Comparison of ENCODE assay signal across 22 cellular contexts in the genomic region with DNA sequence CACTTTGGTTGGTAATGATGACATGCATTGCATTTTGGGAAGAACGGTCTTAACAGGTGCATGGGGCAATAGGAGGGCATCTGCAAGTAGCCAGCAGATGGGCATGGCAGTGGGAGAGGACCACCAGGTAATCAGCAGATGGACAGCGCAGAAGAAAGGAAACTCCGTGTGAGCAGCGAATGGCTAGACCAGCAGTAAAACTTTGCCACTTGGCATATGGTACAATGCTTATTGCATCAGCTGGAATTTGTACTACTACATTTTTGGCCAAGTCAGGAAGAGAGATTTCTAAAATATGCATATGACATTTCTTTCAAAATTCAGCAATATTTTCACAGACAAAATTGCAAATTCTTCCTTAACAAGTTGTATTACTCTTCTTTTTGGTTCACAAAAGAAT.
"Had no signal": no experiment of that assay in that cellular context is flagged by ENCODE, and none has a peak within 500 bp of the region (broad histone marks: within the 10 kb centered on the region; RNA-seq: fewer than 3 reads in every experiment).

No MANE protein-coding gene starts in this region.

- H3K9me3 ChIP-seq: gastroesophageal sphincter, left ventricle myocardium inferior, pancreas, spleen, tibial artery, upper lobe of left lung, uterus had no signal

- ATAC-seq: gastroesophageal sphincter; natural killer cell treated with Interleukin-12 subunit alpha and Interleukin-12 subunit beta and Interleukin-15 and Interleukin-18, amount 100 ng/mL, for 72 hours; pancreas; sciatic nerve; stimulated activated memory B cell treated with anti-CD40 and anti-IgM and Interleukin-4, amounts not matched to agents 10 μg/mL and 1 μg/mL and 100 μg/mL, for 72 hours had no signal

- H3K4me3 ChIP-seq: gastroesophageal sphincter, left ventricle myocardium inferior, lung, pancreas, spleen, tibial artery, upper lobe of left lung, uterus had no signal

- H3K27me3 ChIP-seq: gastroesophageal sphincter, pancreas, spleen, tibial artery, upper lobe of left lung, uterus had no signal

- H3K4me1 ChIP-seq: gastroesophageal sphincter, left ventricle myocardium inferior, pancreas, spleen, tibial artery, upper lobe of left lung, uterus had no signal

- H3K27ac ChIP-seq: gastroesophageal sphincter, left ventricle myocardium inferior, pancreas, spleen, tibial artery, upper lobe of left lung, uterus had no signal

- DNase-seq: effector CD4-positive, alpha-beta T cell; endodermal cell; erythroblast; foreskin fibroblast; glutamatergic neuron; left ventricle myocardium inferior; mesenchymal stem cell; midbrain; occipital lobe; pancreas; spleen; stimulated activated CD4-positive, alpha-beta T cell treated with anti-CD3 and anti-CD28 coated beads, Interleukin-15, amount 100 ng/mL, for 24 hours; stimulated activated CD4-positive, alpha-beta T cell treated with anti-CD3 and anti-CD28 coated beads, Interleukin-1b, Interleukin-23, amount 100 ng/mL, for 48 hours; stimulated activated CD4-positive, alpha-beta T cell treated with anti-CD3 and anti-CD28 coated beads, Interleukin-4, amount 100 ng/mL, for 24 hours; tibial artery; upper lobe of left lung; uterus had no signal

- H3K36me3 ChIP-seq: gastroesophageal sphincter, left ventricle myocardium inferior, pancreas, spleen, tibial artery, upper lobe of left lung, uterus had no signal
